8 cellular contexts compared by ENCODE assay signal in the genomic region with DNA sequence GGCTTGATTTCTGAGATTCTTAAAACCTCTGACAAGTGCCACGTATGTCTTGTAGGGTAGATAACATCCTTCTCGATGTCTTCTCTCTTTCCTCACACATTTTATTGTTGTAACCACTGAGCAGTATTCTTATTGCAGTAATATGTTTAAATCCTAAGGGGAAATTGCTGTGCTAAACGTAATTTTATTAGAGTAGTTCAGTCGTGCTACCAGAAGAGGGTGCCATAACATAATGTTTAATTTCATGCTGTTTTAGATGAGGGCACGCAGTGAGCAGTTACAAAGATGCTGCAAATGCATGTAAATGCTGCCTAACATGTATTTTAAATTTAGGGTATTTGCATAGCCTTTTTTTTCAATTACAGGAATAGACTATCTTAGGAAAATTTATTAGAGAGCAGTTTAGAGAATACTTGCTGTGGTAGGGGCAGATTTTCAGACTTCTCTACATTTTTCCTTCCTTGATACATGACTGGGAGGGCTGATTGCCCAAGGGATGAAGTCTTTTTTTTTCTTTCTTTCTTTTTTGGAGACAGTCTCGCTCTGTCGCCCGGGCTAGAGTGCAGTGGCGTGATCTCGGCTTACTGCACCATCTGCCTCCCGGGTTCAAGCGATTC. TPM values are rescaled to one million over a fixed set of nuclear protein-coding genes. Genes with fewer than 3 reads are reported as not detected.
A peak's percentile ranks its signal among the peaks of the same experiment; 100 is the strongest.
DNase-seq lines count a peak whose midpoint lies in the region; ATAC-seq and TF ChIP-seq lines count a peak whose summit lies in the region.

No MANE protein-coding gene starts in this region.

- DNase-seq in cardiac muscle cell (ENCODE audit: low read depth in 1 of 2, low spot score in 1 of 2) (peak; percentile 57 to 70), cardiac septum (ENCODE audit: low spot score) (no peak), RPMI8226 (peak; percentile 21), nephron progenitor cell (peak; percentile 8)
- DNase-seq in stimulated activated CD4-positive, alpha-beta T cell treated with anti-CD3 and anti-CD28 coated beads, Interleukin-4, amount 100 ng/mL, for 1 hour, result no peak

- H3K27ac ChIP-seq in cardiac muscle cell (no peak overlapping the region), KMS-11 (no peak overlapping the region)

- H3K79me2 ChIP-seq in KMS-11 (ENCODE audit: insufficient read depth, low read depth), result no peaks in the 10 kb centered on the region

- intact Hi-C loops in cardiac septum (cut with DNase I), result loop anchor here (2.0 to 5.0 kb wide), 2 partner anchors 36 to 356 kb away; no protein-coding TSS in a partner anchor

- no peaks in the 10 kb centered on the region for H3K9me3 Mint-ChIP-seq in nephron progenitor cell

- no peak overlapping the region for H3K27ac Mint-ChIP-seq in nephron progenitor cell

- peaks cover 50% of the 10 kb centered on the region for H3K36me3 ChIP-seq in cardiac muscle cell
- H3K36me3 ChIP-seq in KMS-11 (ENCODE audit: insufficient read depth), result no peaks in the 10 kb centered on the region

- H3K27me3 ChIP-seq in cardiac muscle cell, result no peaks in the 10 kb centered on the region
- no peaks in the 10 kb centered on the region for H3K27me3 ChIP-seq in KMS-11 (ENCODE audit: insufficient read depth, low read depth)

- H3K4me1 ChIP-seq in cardiac muscle cell (ENCODE audit: low read depth), result no peaks in the 10 kb centered on the region
- peaks cover 44% of the 10 kb centered on the region for H3K4me1 ChIP-seq in KMS-11 (ENCODE audit: low read depth, poor library complexity, severe bottlenecking)

- H3K36me3 Mint-ChIP-seq in nephron progenitor cell (ENCODE audit: low read depth), result peaks cover 61% of the 10 kb centered on the region

- no peak overlapping the region for H3K4me2 ChIP-seq in KMS-11

- ATAC-seq in esophagus mucosa (peak; percentile 73), HG02623 (IDR thresholded peaks at IDR 0.05; ENCODE audit: unreplicated experiment) (no peak)

- no peak overlapping the region for H3K4me3 Mint-ChIP-seq in nephron progenitor cell

- no peaks in the 10 kb centered on the region for H3K4me1 Mint-ChIP-seq in nephron progenitor cell

- no peaks in the 10 kb centered on the region for H4K20me1 ChIP-seq in KMS-11 (ENCODE audit: insufficient read depth)

- peak; percentile 53 for TF ChIP-seq CTCF in cardiac muscle cell (IDR thresholded peaks at IDR 0.05; ENCODE audit: low read depth, low read length)
- TF ChIP-seq CTCF in KMS-11 (conservative IDR thresholded peaks at IDR 0.05; ENCODE audit: low read depth, low read length), result peak; percentile 89
- TF ChIP-seq CTCF in nephron progenitor cell (IDR thresholded peaks at IDR 0.05), result peak; percentile 74

- no peaks in the 10 kb centered on the region for H3K27me3 Mint-ChIP-seq in nephron progenitor cell (ENCODE audit: low read depth, poor library complexity)

- H3K9me3 ChIP-seq in cardiac muscle cell (ENCODE audit: low read depth), result no peaks in the 10 kb centered on the region

- no peak overlapping the region for H3K4me3 ChIP-seq in cardiac muscle cell
- H3K4me3 ChIP-seq in KMS-11 (IDR thresholded peaks at IDR 0.05; ENCODE audit: insufficient read depth, low read depth, low read length), result no peak overlapping the region

- H2AFZ ChIP-seq in KMS-11 (ENCODE audit: low read depth), result no peak overlapping the region

- no peak overlapping the region for H3K9ac ChIP-seq in KMS-11

RNA-seq across cellular contexts. Expression of gene GAN, which starts 51.7 kb away (rescaled TPM):
- 20.8 and 30.8 TPM in 2 replicates for total RNA-seq in cardiac muscle cell
- polyA plus RNA-seq in cardiac muscle cell, result 2.7 and 5.5 TPM in 2 replicates
- total RNA-seq in cardiac septum, result 13.3 TPM
- total RNA-seq in esophagus mucosa, result 19.9 TPM

Comparison
In these comparisons a context has a peak if more than half of its experiments do, and no peak if none do; other contexts are left out.
1. DNase-seq: peak in cardiac muscle cell (2 of 2), RPMI8226 (single experiment) and nephron progenitor cell (single experiment); none in cardiac septum (single experiment) and stimulated activated CD4-positive, alpha-beta T cell treated with anti-CD3 and anti-CD28 coated beads, Interleukin-4, amount 100 ng/mL, for 1 hour (single experiment).
2. Peak in every context shown above with its lines, with median percentiles within 50 percentile points of each other: CTCF ChIP-seq.